13 cellular contexts compared by ENCODE assay signal in genomic region chr4:110926841-110927400, GRCh38.
"Had no signal": no experiment of that assay in that cellular context is flagged by ENCODE, and none has a peak within 500 bp of the region (broad histone marks: within the 10 kb centered on the region; RNA-seq: fewer than 3 reads in every experiment).

No MANE protein-coding gene starts in this region.

- H3K27me3 ChIP-seq: body of pancreas, colonic mucosa, sigmoid colon, tibial artery had no signal

- DNase-seq: activated CD4-positive, alpha-beta T cell treated with anti-CD3 and anti-CD28 coated beads for 48 hours; activated gamma-delta T cell treated with Interleukin-2 at 50 U/mL for 16 hours; amygdala; body of pancreas; caudate nucleus; colonic mucosa; head of caudate nucleus; immature natural killer cell; lower lobe of right lung; sigmoid colon; stimulated activated naive B cell treated with anti-CD40 and anti-IgM and Interleukin-4, amounts not matched to agents 10 μg/mL and 1 μg/mL and 100 μg/mL, for 72 hours; T-helper 2 cell; tibial artery had no signal

- H3K9me3 ChIP-seq: body of pancreas, colonic mucosa, lower lobe of right lung, sigmoid colon, tibial artery had no signal

- H3K4me1 ChIP-seq: body of pancreas, colonic mucosa, lower lobe of right lung, sigmoid colon, tibial artery had no signal

- H3K36me3 ChIP-seq: colonic mucosa, lower lobe of right lung, sigmoid colon, tibial artery had no signal

- H3K4me3 ChIP-seq: body of pancreas, colonic mucosa, lower lobe of right lung, sigmoid colon, tibial artery had no signal

- H3K27ac ChIP-seq: body of pancreas, colonic mucosa, lower lobe of right lung, sigmoid colon, tibial artery had no signal
